Comparison of ENCODE assay signal across 1 cellular context in the genomic region with DNA sequence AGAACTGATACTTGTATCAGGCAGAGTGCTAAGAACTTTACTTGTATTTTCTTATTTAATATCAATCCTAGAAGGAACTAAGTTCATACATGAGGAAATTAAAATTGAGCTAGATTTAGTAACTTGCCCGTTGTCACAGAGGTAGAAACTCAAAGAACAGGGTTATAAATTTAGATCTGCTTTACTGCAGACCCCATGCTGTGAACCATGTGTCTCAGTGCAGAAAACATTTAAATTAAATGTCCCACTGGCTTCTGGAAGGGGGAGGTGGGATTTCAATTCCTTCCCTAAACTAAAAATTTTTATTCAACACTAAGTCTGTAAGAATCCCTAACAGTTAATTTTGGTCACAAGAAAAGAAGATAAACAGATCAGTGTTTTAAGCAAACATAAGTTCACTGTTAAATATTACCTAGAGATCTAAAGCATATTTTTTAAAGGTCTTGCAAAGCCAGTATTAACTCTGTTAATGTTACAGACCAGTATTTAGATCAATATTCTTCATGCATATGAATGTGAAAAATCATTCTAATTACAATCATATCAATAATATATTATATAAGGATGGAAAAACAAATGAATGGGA.
TF ChIP-seq lines count a peak whose summit lies in the region.

No MANE protein-coding gene starts in this region.

TF ChIP-seq in HepG2, 621 proteins besides CTCF, POLR2A, EP300 and RAD21 (continued from another document):
- TF ChIP-seq SOX13 (IDR thresholded peaks at IDR 0.05) = no peak
- TF ChIP-seq SOX13 (CRISPR knock-in tag; conservative IDR thresholded peaks at IDR 0.05 in 1 of 2, IDR thresholded peaks at IDR 0.05 in 1 of 2) = 0 out of 4 replicates have a peak, but pooled peaks of 1 of the 2 experiments have one; percentile 16
- TF ChIP-seq, protein P1, sequence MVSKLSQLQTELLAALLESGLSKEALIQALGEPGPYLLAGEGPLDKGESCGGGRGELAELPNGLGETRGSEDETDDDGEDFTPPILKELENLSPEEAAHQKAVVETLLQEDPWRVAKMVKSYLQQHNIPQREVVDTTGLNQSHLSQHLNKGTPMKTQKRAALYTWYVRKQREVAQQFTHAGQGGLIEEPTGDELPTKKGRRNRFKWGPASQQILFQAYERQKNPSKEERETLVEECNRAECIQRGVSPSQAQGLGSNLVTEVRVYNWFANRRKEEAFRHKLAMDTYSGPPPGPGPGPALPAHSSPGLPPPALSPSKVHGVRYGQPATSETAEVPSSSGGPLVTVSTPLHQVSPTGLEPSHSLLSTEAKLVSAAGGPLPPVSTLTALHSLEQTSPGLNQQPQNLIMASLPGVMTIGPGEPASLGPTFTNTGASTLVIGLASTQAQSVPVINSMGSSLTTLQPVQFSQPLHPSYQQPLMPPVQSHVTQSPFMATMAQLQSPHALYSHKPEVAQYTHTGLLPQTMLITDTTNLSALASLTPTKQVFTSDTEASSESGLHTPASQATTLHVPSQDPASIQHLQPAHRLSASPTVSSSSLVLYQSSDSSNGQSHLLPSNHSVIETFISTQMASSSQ (IDR thresholded peaks at IDR 0.05; ENCODE audit: low read depth) = peak; percentile 81
- TF ChIP-seq, protein P1 (CRISPR knock-in tag; IDR thresholded peaks at IDR 0.05; ENCODE audit: borderline replicate concordance) = peak; percentile 51; the same call in 1 of the 2 replicates
- TF ChIP-seq NCOA2 (CRISPR knock-in tag; IDR thresholded peaks at IDR 0.05) = peak; percentile 31; the same call in 1 of the 2 replicates
- TF ChIP-seq MIXL1 (CRISPR knock-in tag; IDR thresholded peaks at IDR 0.05) = peak; percentile 23; the same call in 1 of the 2 replicates
- TF ChIP-seq CCDC6 (CRISPR knock-in tag; IDR thresholded peaks at IDR 0.05) = no peak
- 0 out of 2 replicates have a peak, but pooled peaks have one; percentile 28 for TF ChIP-seq ISL2 (CRISPR knock-in tag; IDR thresholded peaks at IDR 0.05)
- TF ChIP-seq SAP130 (CRISPR knock-in tag; IDR thresholded peaks at IDR 0.05; ENCODE audit: low read depth) = peak; percentile 39; the same call in 1 of the 2 replicates
- 0 out of 2 replicates have a peak, but pooled peaks have one; percentile 32 for TF ChIP-seq HMG20A (CRISPR knock-in tag; IDR thresholded peaks at IDR 0.05; ENCODE audit: borderline replicate concordance)
- TF ChIP-seq, protein P2, sequence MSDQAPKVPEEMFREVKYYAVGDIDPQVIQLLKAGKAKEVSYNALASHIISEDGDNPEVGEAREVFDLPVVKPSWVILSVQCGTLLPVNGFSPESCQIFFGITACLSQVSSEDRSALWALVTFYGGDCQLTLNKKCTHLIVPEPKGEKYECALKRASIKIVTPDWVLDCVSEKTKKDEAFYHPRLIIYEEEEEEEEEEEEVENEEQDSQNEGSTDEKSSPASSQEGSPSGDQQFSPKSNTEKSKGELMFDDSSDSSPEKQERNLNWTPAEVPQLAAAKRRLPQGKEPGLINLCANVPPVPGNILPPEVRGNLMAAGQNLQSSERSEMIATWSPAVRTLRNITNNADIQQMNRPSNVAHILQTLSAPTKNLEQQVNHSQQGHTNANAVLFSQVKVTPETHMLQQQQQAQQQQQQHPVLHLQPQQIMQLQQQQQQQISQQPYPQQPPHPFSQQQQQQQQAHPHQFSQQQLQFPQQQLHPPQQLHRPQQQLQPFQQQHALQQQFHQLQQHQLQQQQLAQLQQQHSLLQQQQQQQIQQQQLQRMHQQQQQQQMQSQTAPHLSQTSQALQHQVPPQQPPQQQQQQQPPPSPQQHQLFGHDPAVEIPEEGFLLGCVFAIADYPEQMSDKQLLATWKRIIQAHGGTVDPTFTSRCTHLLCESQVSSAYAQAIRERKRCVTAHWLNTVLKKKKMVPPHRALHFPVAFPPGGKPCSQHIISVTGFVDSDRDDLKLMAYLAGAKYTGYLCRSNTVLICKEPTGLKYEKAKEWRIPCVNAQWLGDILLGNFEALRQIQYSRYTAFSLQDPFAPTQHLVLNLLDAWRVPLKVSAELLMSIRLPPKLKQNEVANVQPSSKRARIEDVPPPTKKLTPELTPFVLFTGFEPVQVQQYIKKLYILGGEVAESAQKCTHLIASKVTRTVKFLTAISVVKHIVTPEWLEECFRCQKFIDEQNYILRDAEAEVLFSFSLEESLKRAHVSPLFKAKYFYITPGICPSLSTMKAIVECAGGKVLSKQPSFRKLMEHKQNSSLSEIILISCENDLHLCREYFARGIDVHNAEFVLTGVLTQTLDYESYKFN (CRISPR knock-in tag; conservative IDR thresholded peaks at IDR 0.05) = peak; percentile 59
- no peak for TF ChIP-seq GTF3A (CRISPR knock-in tag; conservative IDR thresholded peaks at IDR 0.05)
- TF ChIP-seq CBX1 (IDR thresholded peaks at IDR 0.05; ENCODE audit: low read depth) = no peak
- TF ChIP-seq, protein P3, sequence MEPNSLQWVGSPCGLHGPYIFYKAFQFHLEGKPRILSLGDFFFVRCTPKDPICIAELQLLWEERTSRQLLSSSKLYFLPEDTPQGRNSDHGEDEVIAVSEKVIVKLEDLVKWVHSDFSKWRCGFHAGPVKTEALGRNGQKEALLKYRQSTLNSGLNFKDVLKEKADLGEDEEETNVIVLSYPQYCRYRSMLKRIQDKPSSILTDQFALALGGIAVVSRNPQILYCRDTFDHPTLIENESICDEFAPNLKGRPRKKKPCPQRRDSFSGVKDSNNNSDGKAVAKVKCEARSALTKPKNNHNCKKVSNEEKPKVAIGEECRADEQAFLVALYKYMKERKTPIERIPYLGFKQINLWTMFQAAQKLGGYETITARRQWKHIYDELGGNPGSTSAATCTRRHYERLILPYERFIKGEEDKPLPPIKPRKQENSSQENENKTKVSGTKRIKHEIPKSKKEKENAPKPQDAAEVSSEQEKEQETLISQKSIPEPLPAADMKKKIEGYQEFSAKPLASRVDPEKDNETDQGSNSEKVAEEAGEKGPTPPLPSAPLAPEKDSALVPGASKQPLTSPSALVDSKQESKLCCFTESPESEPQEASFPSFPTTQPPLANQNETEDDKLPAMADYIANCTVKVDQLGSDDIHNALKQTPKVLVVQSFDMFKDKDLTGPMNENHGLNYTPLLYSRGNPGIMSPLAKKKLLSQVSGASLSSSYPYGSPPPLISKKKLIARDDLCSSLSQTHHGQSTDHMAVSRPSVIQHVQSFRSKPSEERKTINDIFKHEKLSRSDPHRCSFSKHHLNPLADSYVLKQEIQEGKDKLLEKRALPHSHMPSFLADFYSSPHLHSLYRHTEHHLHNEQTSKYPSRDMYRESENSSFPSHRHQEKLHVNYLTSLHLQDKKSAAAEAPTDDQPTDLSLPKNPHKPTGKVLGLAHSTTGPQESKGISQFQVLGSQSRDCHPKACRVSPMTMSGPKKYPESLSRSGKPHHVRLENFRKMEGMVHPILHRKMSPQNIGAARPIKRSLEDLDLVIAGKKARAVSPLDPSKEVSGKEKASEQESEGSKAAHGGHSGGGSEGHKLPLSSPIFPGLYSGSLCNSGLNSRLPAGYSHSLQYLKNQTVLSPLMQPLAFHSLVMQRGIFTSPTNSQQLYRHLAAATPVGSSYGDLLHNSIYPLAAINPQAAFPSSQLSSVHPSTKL (CRISPR knock-in tag; IDR thresholded peaks at IDR 0.05) = 0 out of 2 replicates have a peak, but pooled peaks have one; percentile 54
- TF ChIP-seq GATAD2A (CRISPR knock-in tag; IDR thresholded peaks at IDR 0.05) = peak; percentile 60
